ENCODE assay signal across 9 cellular contexts in genomic region chr6:7086488-7086887, GRCh38. TPM values are rescaled to one million over a fixed set of nuclear protein-coding genes. Genes with fewer than 3 reads are reported as not detected.
DNase-seq lines count a peak whose midpoint lies in the region; ATAC-seq and TF ChIP-seq lines count a peak whose summit lies in the region.
"Had no signal": no experiment of that assay in that cellular context is flagged by ENCODE, and none has a peak within 500 bp of the region (broad histone marks: within the 10 kb centered on the region; RNA-seq: fewer than 3 reads in every experiment).

No MANE protein-coding gene starts in this region.

- H3K9me3 ChIP-seq in adipocyte (ENCODE audit: control insufficient read depth, low read length) (no peaks in the 10 kb centered on the region), thoracic aorta (no peaks in the 10 kb centered on the region)

- peaks cover 17% of the 10 kb centered on the region for H3K4me1 ChIP-seq in adipocyte (ENCODE audit: control insufficient read depth, insufficient read depth, low read length)
- peaks cover 5 to 6% of the 10 kb centered on the region in 2 donors for H3K4me1 ChIP-seq in thoracic aorta (ENCODE audit: control insufficient read depth in 1 of 2, low read depth in 2 of 2)

- H3K9ac ChIP-seq in adipocyte (ENCODE audit: low read length) = peak overlapping the region; percentile 72

- ATAC-seq in GM21723 (IDR thresholded peaks at IDR 0.05; ENCODE audit: unreplicated experiment) (peak; percentile 63), thoracic aorta (ENCODE audit: insufficient number of reproducible peaks, low FRiP score, low read depth) (no peak)
- ATAC-seq: Panc1 had no signal

- H3K36me3 ChIP-seq in adipocyte (ENCODE audit: control insufficient read depth, insufficient read depth, low read length, severe bottlenecking) = no peaks in the 10 kb centered on the region
- no peaks in the 10 kb centered on the region for H3K36me3 ChIP-seq in thoracic aorta

- TF ChIP-seq CTCF in GM10248 (IDR thresholded peaks at IDR 0.05; ENCODE audit: control extremely low read depth, extremely low read depth, low read depth, missing control alignments) (peak; percentile 49), thoracic aorta (IDR thresholded peaks at IDR 0.05) (no peak)

- peak; percentile 58 for DNase-seq in GM10248 (ENCODE audit: extremely low spot score)
- peak; percentile 83 for DNase-seq in MV-4-11 (lab: John Stamatoyannopoulos, UW)
- DNase-seq in adipocyte (ENCODE audit: low read depth) = no peak
- peak; percentile 14 to 54 for DNase-seq in lung microvascular endothelial cell (ENCODE audit: low read depth in 2 of 2)
- DNase-seq in thoracic aorta (ENCODE audit: low spot score) = no peak
- DNase-seq in SHP77 treated with DMSO at 0.1 percent for 48 hours (lab: John Stamatoyannopoulos, UW) = no peak
- no peak for DNase-seq in HK-2 (ENCODE audit: unreplicated experiment)

- no peak overlapping the region for H3K27ac ChIP-seq in thoracic aorta

- H3K4me3 ChIP-seq in adipocyte (ENCODE audit: low read length) (peak overlapping the region; percentile 81), thoracic aorta (peak overlapping the region; percentile 44)

- POLR2A ChIA-PET in GM10248 (lab: Yijun Ruan, JAX) = interaction anchor here (0.7 to 1.0 kb wide), 5 partner anchors 8 to 278 kb away, joined by 3 to 10 read pairs (median 4); no protein-coding TSS in a partner anchor

- no peaks in the 10 kb centered on the region for H3K27me3 ChIP-seq in adipocyte (replicated peaks; ENCODE audit: control insufficient read depth, insufficient read depth, low read length)
- no peaks in the 10 kb centered on the region for H3K27me3 ChIP-seq in thoracic aorta (replicated peaks; ENCODE audit: insufficient read depth)

- CTCF ChIA-PET in GM10248 (lab: Yijun Ruan, JAX) = interaction anchor here (0.7 to 3.2 kb wide), 17 partner anchors 8 to 409 kb away, joined by 3 to 28 read pairs (median 3); no protein-coding TSS in a partner anchor

RNA-seq across cellular contexts. Expression of gene RREB1, which starts 21.3 kb away (rescaled TPM):
- total RNA-seq in lung microvascular endothelial cell = 10.2 and 17.5 TPM in 2 replicates
- total RNA-seq in thoracic aorta = 10 to 100 TPM; 30.6 to 39.3 TPM

Comparison
In these comparisons a context has a peak if more than half of its experiments do, and no peak if none do; other contexts are left out.
1. DNase-seq: peak in GM10248 (single experiment), MV-4-11 (single experiment) and lung microvascular endothelial cell (2 of 2); none in adipocyte (single experiment), thoracic aorta (single experiment), SHP77 treated with DMSO at 0.1 percent for 48 hours (single experiment) and HK-2 (single experiment).